Comparison of ENCODE assay signal across 9 cellular contexts in genomic region chr1:155309423-155310021, GRCh38. TPM values are rescaled to one million over a fixed set of nuclear protein-coding genes. Genes with fewer than 3 reads are reported as not detected.
A peak's percentile ranks its signal among the peaks of the same experiment; 100 is the strongest.
DNase-seq lines count a peak whose midpoint lies in the region; ATAC-seq and TF ChIP-seq lines count a peak whose summit lies in the region.
"Had no signal": no experiment of that assay in that cellular context is flagged by ENCODE, and none has a peak within 500 bp of the region (broad histone marks: within the 10 kb centered on the region; RNA-seq: fewer than 3 reads in every experiment).

No MANE protein-coding gene starts in this region.

- H3K27me3 ChIP-seq in SJCRH30 (no peaks in the 10 kb centered on the region), esophagus (ENCODE audit: control insufficient read depth in 1 of 2, insufficient read depth in 2 of 2, low read length in 2 of 2) (no peaks in the 10 kb centered on the region)

- H3K27ac ChIP-seq in SJCRH30 (peak overlapping the region; percentile 78), esophagus (ENCODE audit: low read depth in 2 of 2, low read length in 1 of 2) (peak overlapping the region; percentile 82 to 94)

- peak overlapping the region; percentile 98 for H3K4me3 Mint-ChIP-seq in neural crest cell

- peaks cover 30% of the 10 kb centered on the region for H3K36me3 Mint-ChIP-seq in neural crest cell (ENCODE audit: low read depth)

- TF ChIP-seq CTCF in neural crest cell (conservative IDR thresholded peaks at IDR 0.05), result no peak

- H3K36me3 ChIP-seq in SJCRH30 (peaks cover 16% of the 10 kb centered on the region), esophagus (ENCODE audit: control insufficient read depth in 2 of 2, insufficient read depth in 2 of 2, low read length in 1 of 2) (peaks cover 3 to 8% of the 10 kb centered on the region in 2 donors)

- peaks cover 55% of the 10 kb centered on the region for H3K4me1 Mint-ChIP-seq in neural crest cell

- DNase-seq in NCI-H2171 treated with DMSO at 0.1 percent for 48 hours (lab: John Stamatoyannopoulos, UW), result peak; percentile 32
- DNase-seq in NCI-H2171 (lab: John Stamatoyannopoulos, UW), result no peak
- DNase-seq in SJCRH30, result peak in 1 of 2 experiments; percentile 22
- DNase-seq in neural crest cell (ENCODE audit: low read depth, low spot score), result no peak
- DNase-seq in NCI-H526 (lab: John Stamatoyannopoulos, UW), result no peak

- no peaks in the 10 kb centered on the region for H3K9me3 ChIP-seq in SJCRH30 (replicated peaks)
- no peaks in the 10 kb centered on the region for H3K9me3 ChIP-seq in esophagus (ENCODE audit: control insufficient read depth in 2 of 2, insufficient read depth in 1 of 2, low read depth in 1 of 2, low read length in 1 of 2)

- H3K9me3 Mint-ChIP-seq in neural crest cell, result no peaks in the 10 kb centered on the region

- 8 to 9% methylated on average over 11 of the region's 11 CpGs for WGBS in esophagus, 2 donors

- H3K27me3 Mint-ChIP-seq in neural crest cell (ENCODE audit: low read depth), result no peaks in the 10 kb centered on the region

- H3K4me1 ChIP-seq in SJCRH30, result peaks cover 3% of the 10 kb centered on the region; the same call in 1 of the 2 replicates
- H3K4me1 ChIP-seq in esophagus (ENCODE audit: control insufficient read depth in 2 of 2, insufficient read depth in 2 of 2, low read length in 1 of 2), result peaks cover 3 to 13% of the 10 kb centered on the region in 2 donors

- ATAC-seq in GM18502 (IDR thresholded peaks at IDR 0.05; ENCODE audit: poor library complexity, unreplicated experiment) (no peak), HG03097 (IDR thresholded peaks at IDR 0.05; ENCODE audit: low FRiP score, unreplicated experiment) (no peak)

- peak overlapping the region; percentile 95 for H3K27ac Mint-ChIP-seq in neural crest cell (ENCODE audit: unreplicated experiment)

- peak overlapping the region; percentile 78 for H3K4me3 ChIP-seq in SJCRH30
- peak overlapping the region; percentile 73 to 98 for H3K4me3 ChIP-seq in esophagus (ENCODE audit: low read depth in 1 of 2, low read length in 2 of 2)

RNA-seq across cellular contexts. Expression of gene FDPS, which starts 0.9 kb away (rescaled TPM):
- total RNA-seq in SJCRH30 (2014; rRNA removed; shearing (Covaris generic)), result 144 and 148 TPM in 2 replicates
- polyA plus RNA-seq in esophagus, result 100 to 1,000 TPM; 190 to 241 TPM
- 665 and 693 TPM in 2 replicates for total RNA-seq in neural crest cell

RNA-seq across cellular contexts. Expression of gene PKLR, which starts 8.3 kb away (rescaled TPM):
- 0.04 TPM in 1 of 2 replicates, not detected in the other for total RNA-seq in SJCRH30 (2014; rRNA removed; shearing (Covaris generic))
- polyA plus RNA-seq in esophagus, result under 1 TPM; 0.02 to 0.04 TPM
- total RNA-seq in neural crest cell, result not detected in 2 replicates
- total RNA-seq: Daoy had no signal

RNA-seq across cellular contexts. Expression of gene RUSC1, which starts 11.2 kb away (rescaled TPM):
- total RNA-seq in SJCRH30 (2014; rRNA removed; shearing (Covaris generic)), result 18.6 and 21.0 TPM in 2 replicates
- polyA plus RNA-seq in esophagus, result 10 to 100 TPM; 30.7 to 41.0 TPM
- total RNA-seq in neural crest cell, result 55.2 and 56.6 TPM in 2 replicates

RNA-seq across cellular contexts. Expression of gene HCN3, which starts 32.3 kb away (rescaled TPM):
- total RNA-seq in SJCRH30 (2014; rRNA removed; shearing (Covaris generic)), result 1.6 and 1.7 TPM in 2 replicates
- 1 to 10 TPM; 2.4 to 6.6 TPM for polyA plus RNA-seq in esophagus
- 20.8 and 22.4 TPM in 2 replicates for total RNA-seq in neural crest cell

RNA-seq across cellular contexts. Expression of gene CLK2, which starts 36.2 kb away (rescaled TPM):
- 29.7 and 43.1 TPM in 2 replicates for total RNA-seq in SJCRH30 (2014; rRNA removed; shearing (Covaris generic))
- 10 to 100 TPM; 29.2 to 55.3 TPM for polyA plus RNA-seq in esophagus
- 101 and 104 TPM in 2 replicates for total RNA-seq in neural crest cell
